ENCODE assay signal across 22 cellular contexts in the genomic region with DNA sequence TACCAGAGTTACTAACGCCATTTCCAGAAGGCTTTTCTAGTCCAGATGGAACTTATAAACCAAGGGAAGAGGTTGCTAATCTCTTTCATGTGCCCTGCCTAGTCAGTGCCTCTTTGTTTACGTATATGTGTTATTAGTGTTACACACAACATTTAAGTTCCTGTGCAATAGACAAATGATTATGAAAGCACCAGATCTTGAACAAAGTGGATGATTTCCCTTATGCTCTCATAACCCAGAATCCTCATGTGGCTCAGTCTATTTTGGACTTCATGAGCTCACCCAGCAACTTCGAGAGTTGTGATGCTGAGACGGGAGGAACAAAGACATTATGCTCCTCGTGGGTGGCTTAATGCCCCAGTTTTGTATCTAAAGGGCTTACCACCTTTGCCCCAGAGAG.
DNase-seq lines count a peak whose midpoint lies in the region; ATAC-seq and TF ChIP-seq lines count a peak whose summit lies in the region.
"Had no signal": no experiment of that assay in that cellular context is flagged by ENCODE, and none has a peak within 500 bp of the region (broad histone marks: within the 10 kb centered on the region; RNA-seq: fewer than 3 reads in every experiment).

No MANE protein-coding gene starts in this region.

- H2AFZ ChIP-seq in Karpas-422 (ENCODE audit: low read length), result no peak overlapping the region

- H3K27me3 ChIP-seq in HUES6 (ENCODE audit: control insufficient read depth, insufficient read depth, low read length) (no peaks in the 10 kb centered on the region), gastroesophageal sphincter (peaks cover 3% of the 10 kb centered on the region), Karpas-422 (ENCODE audit: low read length) (no peaks in the 10 kb centered on the region)
- H3K27me3 ChIP-seq: cardiac muscle cell had no signal

- H3K79me2 ChIP-seq in Karpas-422 (ENCODE audit: low read length), result no peaks in the 10 kb centered on the region

- H3K9ac ChIP-seq in HUES6 (ENCODE audit: low read length), result peak overlapping the region; percentile 80
- H3K9ac ChIP-seq in Karpas-422 (ENCODE audit: low read length), result no peak overlapping the region

- 21 to 26% methylated on average over 5 of the region's 5 CpGs for WGBS in gastroesophageal sphincter (ENCODE audit: low coverage in 1 of 2), 2 donors

- TF ChIP-seq EP300 in gastroesophageal sphincter (IDR thresholded peaks at IDR 0.05), result no peak

- no peak overlapping the region for H3K4me3 ChIP-seq in AG10803 (ENCODE audit: low read length)
- no peak overlapping the region for H3K4me3 ChIP-seq in HUES6 (ENCODE audit: low read depth, low read length)
- H3K4me3 ChIP-seq in gastroesophageal sphincter, result no peak overlapping the region
- no peak overlapping the region for H3K4me3 ChIP-seq in Karpas-422 (ENCODE audit: low read length)
- H3K4me3 ChIP-seq: cardiac muscle cell, thoracic aorta had no signal

- no peaks in the 10 kb centered on the region for H3K9me3 ChIP-seq in HUES6 (ENCODE audit: control insufficient read depth, insufficient read depth, low read depth, low read length)
- no peaks in the 10 kb centered on the region for H3K9me3 ChIP-seq in gastroesophageal sphincter
- H3K9me3 ChIP-seq in Karpas-422 (ENCODE audit: low read length), result no peaks in the 10 kb centered on the region
- H3K9me3 ChIP-seq: thoracic aorta had no signal

- ATAC-seq in gastroesophageal sphincter, result peak; percentile 83
- no peak for ATAC-seq in GM18873 (IDR thresholded peaks at IDR 0.05; ENCODE audit: low FRiP score, unreplicated experiment)
- ATAC-seq: stimulated activated effector memory CD8-positive, alpha-beta T cell treated with anti-CD3 and anti-CD28 coated beads, Interleukin-12 subunit alpha, Interleukin-12 subunit beta, amount 100 ng/mL, for 72 hours had no signal

- TF ChIP-seq CTCF in AG10803 (conservative IDR thresholded peaks at IDR 0.05; ENCODE audit: low read length), result no peak
- no peak for TF ChIP-seq CTCF in gastroesophageal sphincter (IDR thresholded peaks at IDR 0.05)

- H3K36me3 ChIP-seq in HUES6 (ENCODE audit: control insufficient read depth, insufficient read depth, low read length), result no peaks in the 10 kb centered on the region
- H3K36me3 ChIP-seq in gastroesophageal sphincter, result no peaks in the 10 kb centered on the region
- no peaks in the 10 kb centered on the region for H3K36me3 ChIP-seq in Karpas-422 (ENCODE audit: insufficient read depth, low read length)
- H3K36me3 ChIP-seq: cardiac muscle cell, thoracic aorta had no signal

- no peak overlapping the region for H3K4me2 ChIP-seq in Karpas-422 (ENCODE audit: low read depth, low read length, poor library complexity, severe bottlenecking)

- H3K27ac ChIP-seq in HUES6 (ENCODE audit: low read depth, low read length) (no peak overlapping the region; the same call in 1 of the 2 replicates), gastroesophageal sphincter (peak overlapping the region in 2 of 4 donors; percentile 14 to 24), Karpas-422 (ENCODE audit: low read length) (no peak overlapping the region)
- H3K27ac ChIP-seq: cardiac muscle cell, thoracic aorta had no signal

- H3K4me1 ChIP-seq in HUES6 (ENCODE audit: control insufficient read depth, insufficient read depth, low read length) (peaks cover 65% of the 10 kb centered on the region), gastroesophageal sphincter (peaks cover 0 to 4% (median 0%) of the 10 kb centered on the region in 3 donors), Karpas-422 (ENCODE audit: low read length) (no peaks in the 10 kb centered on the region)

- no peaks in the 10 kb centered on the region for H3K9me2 ChIP-seq in Karpas-422 (replicated peaks; ENCODE audit: insufficient read depth, low read length)

- DNase-seq in AG10803 (ENCODE audit: low read depth), result peak; percentile 34
- peak; percentile 90 for DNase-seq in pons (ENCODE audit: low spot score)
- DNase-seq in COR-L47 (lab: John Stamatoyannopoulos, UW), result no peak
- DNase-seq in activated CD4-positive, alpha-beta T cell treated with anti-CD3 and anti-CD28 coated beads for 4 hours, result no peak
- DNase-seq in Karpas-422, result no peak
- DNase-seq: activated gamma-delta T cell; amniotic stem cell; CD4-positive, alpha-beta memory T cell; DMS79 treated with DMSO at 0.1 percent for 48 hours; erythroblast; Kasumi-1; NCI-H1092 treated with DMSO at 0.1 percent for 48 hours; NCI-H2081 treated with DMSO at 0.1 percent for 48 hours; NCI-H510A treated with DMSO at 0.1 percent for 48 hours; SIG-M5; stimulated activated CD4-positive, alpha-beta T cell treated with anti-CD3 and anti-CD28 coated beads, Interleukin-15, amount 100 ng/mL, for 24 hours had no signal

- no peaks in the 10 kb centered on the region for H4K20me1 ChIP-seq in Karpas-422 (ENCODE audit: insufficient read depth, low read depth, low read length)

- no peak for TF ChIP-seq POLR2A in gastroesophageal sphincter (IDR thresholded peaks at IDR 0.05)

Comparison
In these comparisons a context has a peak if more than half of its experiments do, and no peak if none do; other contexts are left out.
1. DNase-seq: peak in AG10803 (single experiment) and pons (single experiment); none in COR-L47 (single experiment), activated CD4-positive, alpha-beta T cell treated with anti-CD3 and anti-CD28 coated beads for 4 hours (0 of 2) and Karpas-422 (single experiment).